In the genomic region with DNA sequence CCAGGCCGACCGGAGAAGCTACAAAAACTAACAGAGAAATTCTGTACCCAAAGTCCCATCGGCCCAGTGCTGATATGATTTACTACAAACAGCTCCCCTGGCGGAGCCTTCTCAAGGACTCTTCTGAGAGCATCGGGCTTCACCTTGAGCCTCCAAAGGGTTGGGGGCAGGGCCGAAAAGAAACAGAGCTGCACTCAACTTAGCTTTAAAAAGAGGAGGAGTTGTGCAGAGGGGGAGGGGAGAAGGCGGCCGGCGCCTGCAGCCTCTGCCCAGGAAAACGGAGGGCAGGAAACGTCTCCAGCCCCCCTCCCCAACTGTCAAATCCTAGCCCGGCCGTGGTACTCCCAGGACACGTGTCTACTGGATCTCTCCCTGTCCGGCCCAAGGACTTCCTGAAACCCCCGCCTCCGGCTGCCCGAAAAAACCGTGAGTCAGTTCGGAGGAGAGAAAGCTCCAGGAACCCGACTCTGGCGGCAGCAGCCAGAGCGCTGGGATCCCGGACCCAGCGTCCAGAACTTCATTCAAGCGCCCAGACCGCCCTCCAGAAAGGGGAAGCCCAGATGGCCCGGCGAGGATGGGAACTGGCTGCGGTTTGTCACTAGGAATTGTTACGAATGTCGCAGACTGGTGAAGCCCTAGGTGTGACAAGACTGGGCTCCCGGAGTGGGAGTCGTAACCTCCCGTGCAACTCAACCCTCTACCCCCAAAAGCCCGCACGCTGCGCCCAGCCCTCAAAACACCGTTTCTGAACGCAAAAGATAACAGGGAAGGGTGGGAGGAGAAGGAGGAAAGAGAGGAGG, we compare ENCODE assay signal across 8 cellular contexts. TPM values are rescaled to one million over a fixed set of nuclear protein-coding genes. Genes with fewer than 3 reads are reported as not detected.
DNase-seq lines count a peak whose midpoint lies in the region; ATAC-seq and TF ChIP-seq lines count a peak whose summit lies in the region.

No MANE protein-coding gene starts in this region.

- CTCF ChIA-PET in CD4-positive, alpha-beta T cell (lab: Charles Lee): no interaction called here

- H3K9me3 ChIP-seq in CD4-positive, alpha-beta T cell (ENCODE audit: control insufficient read depth, low read length): no peaks in the 10 kb centered on the region

- H3K27me3 Mint-ChIP-seq in CD4-positive, alpha-beta T cell: peaks cover 75% of the 10 kb centered on the region
- peaks cover 41% of the 10 kb centered on the region for H3K27me3 Mint-ChIP-seq in activated T-helper 2 cell treated with anti-CD3 and anti-CD28 coated beads, Interferon-gamma antibody, Interleukin-2, Interleukin-4, amounts not matched to agents 10 μg/mL and 5 μg/mL and 100 μg/mL, durations not matched to agents 14 hours and 24 hours and 36 hours (ENCODE audit: low read depth)
- H3K27me3 Mint-ChIP-seq in glutamatergic neuron (ENCODE audit: unreplicated experiment): no peaks in the 10 kb centered on the region

- H3K36me3 Mint-ChIP-seq in CD4-positive, alpha-beta T cell (ENCODE audit: low read depth): no peaks in the 10 kb centered on the region
- H3K36me3 Mint-ChIP-seq in activated T-helper 2 cell treated with anti-CD3 and anti-CD28 coated beads, Interferon-gamma antibody, Interleukin-2, Interleukin-4, amounts not matched to agents 10 μg/mL and 5 μg/mL and 100 μg/mL, durations not matched to agents 14 hours and 24 hours and 36 hours (ENCODE audit: low read depth): no peaks in the 10 kb centered on the region
- no peaks in the 10 kb centered on the region for H3K36me3 Mint-ChIP-seq in glutamatergic neuron (ENCODE audit: unreplicated experiment)

- no peak overlapping the region for H3K27ac ChIP-seq in CD4-positive, alpha-beta T cell (ENCODE audit: low read depth, low read length)

- H3K9me3 Mint-ChIP-seq in CD4-positive, alpha-beta T cell: no peaks in the 10 kb centered on the region
- H3K9me3 Mint-ChIP-seq in activated T-helper 2 cell treated with anti-CD3 and anti-CD28 coated beads, Interferon-gamma antibody, Interleukin-2, Interleukin-4, amounts not matched to agents 10 μg/mL and 5 μg/mL and 100 μg/mL, durations not matched to agents 14 hours and 24 hours and 36 hours: no peaks in the 10 kb centered on the region
- no peaks in the 10 kb centered on the region for H3K9me3 Mint-ChIP-seq in glutamatergic neuron (ENCODE audit: unreplicated experiment)

- H3K4me1 Mint-ChIP-seq in CD4-positive, alpha-beta T cell (ENCODE audit: low read depth): peaks cover 15% of the 10 kb centered on the region
- peaks cover 12% of the 10 kb centered on the region for H3K4me1 Mint-ChIP-seq in activated T-helper 2 cell treated with anti-CD3 and anti-CD28 coated beads, Interferon-gamma antibody, Interleukin-2, Interleukin-4, amounts not matched to agents 10 μg/mL and 5 μg/mL and 100 μg/mL, durations not matched to agents 14 hours and 24 hours and 36 hours (ENCODE audit: low read depth)
- no peaks in the 10 kb centered on the region for H3K4me1 Mint-ChIP-seq in glutamatergic neuron (ENCODE audit: low read depth, unreplicated experiment)

- intact Hi-C loops in CD4-positive, alpha-beta T cell (cut with DNase I, micrococcal nuclease): no loop called here
- intact Hi-C loops in activated T-helper 2 cell treated with anti-CD3 and anti-CD28 coated beads, Interferon-gamma antibody, Interleukin-2, Interleukin-4, amounts not matched to agents 10 μg/mL and 5 μg/mL and 100 μg/mL, durations not matched to agents 14 hours and 24 hours and 36 hours (cut with micrococcal nuclease): no loop called here

- no peak for ATAC-seq in CD4-positive, alpha-beta T cell (ENCODE audit: poor library complexity)
- peak; percentile 60 for ATAC-seq in GM19035 (IDR thresholded peaks at IDR 0.05; ENCODE audit: unreplicated experiment)
- no peak for ATAC-seq in HG02623 (IDR thresholded peaks at IDR 0.05; ENCODE audit: unreplicated experiment)

- POLR2A ChIA-PET in CD4-positive, alpha-beta T cell (lab: Charles Lee): no interaction called here

- no peak for DNase-seq in CD4-positive, alpha-beta T cell
- DNase-seq in NCI-H1048 (lab: John Stamatoyannopoulos, UW) (peak; percentile 11), glutamatergic neuron (peak; percentile 45), non-pigmented ciliary epithelial cell (ENCODE audit: low read depth) (peak; percentile 67), GM19238 (ENCODE audit: insufficient read length, low spot score) (no peak)
- DNase-seq in activated T-helper 2 cell treated with anti-CD3 and anti-CD28 coated beads, Interferon-gamma antibody, Interleukin-2, Interleukin-4, amounts not matched to agents 10 μg/mL and 5 μg/mL and 100 μg/mL, durations not matched to agents 14 hours and 24 hours and 36 hours (ENCODE audit: low spot score): no peak

- no peak overlapping the region for H3K27ac Mint-ChIP-seq in CD4-positive, alpha-beta T cell
- no peak overlapping the region for H3K27ac Mint-ChIP-seq in activated T-helper 2 cell treated with anti-CD3 and anti-CD28 coated beads, Interferon-gamma antibody, Interleukin-2, Interleukin-4, amounts not matched to agents 10 μg/mL and 5 μg/mL and 100 μg/mL, durations not matched to agents 14 hours and 24 hours and 36 hours
- no peak overlapping the region for H3K27ac Mint-ChIP-seq in glutamatergic neuron (ENCODE audit: unreplicated experiment)

- TF ChIP-seq CTCF in CD4-positive, alpha-beta T cell (IDR thresholded peaks at IDR 0.05): no peak
- no peak for TF ChIP-seq CTCF in glutamatergic neuron (IDR thresholded peaks at IDR 0.05; ENCODE audit: partially characterized antibody, unreplicated experiment)

- peak overlapping the region; percentile 50 for H3K4me3 Mint-ChIP-seq in CD4-positive, alpha-beta T cell
- peak overlapping the region; percentile 43 for H3K4me3 Mint-ChIP-seq in activated T-helper 2 cell treated with anti-CD3 and anti-CD28 coated beads, Interferon-gamma antibody, Interleukin-2, Interleukin-4, amounts not matched to agents 10 μg/mL and 5 μg/mL and 100 μg/mL, durations not matched to agents 14 hours and 24 hours and 36 hours (ENCODE audit: low read depth)
- peak overlapping the region; percentile 97 for H3K4me3 Mint-ChIP-seq in glutamatergic neuron (ENCODE audit: unreplicated experiment)

- peaks cover 52% of the 10 kb centered on the region for H3K27me3 ChIP-seq in CD4-positive, alpha-beta T cell (ENCODE audit: control insufficient read depth, insufficient read depth, low read length)

RNA-seq across cellular contexts. Expression of a gene that starts 1.0 kb away (rescaled TPM):
- total RNA-seq in CD4-positive, alpha-beta T cell: not detected
- not detected in 2 replicates for total RNA-seq in activated T-helper 2 cell treated with anti-CD3 and anti-CD28 coated beads, Interferon-gamma antibody, Interleukin-2, Interleukin-4, amounts not matched to agents 10 μg/mL and 5 μg/mL and 100 μg/mL, durations not matched to agents 14 hours and 24 hours and 36 hours
- total RNA-seq in glutamatergic neuron (ENCODE audit: unreplicated experiment): 0.10 TPM

Comparison
In these comparisons a context has a peak if more than half of its experiments do, and no peak if none do; other contexts are left out.
1. DNase-seq: peak in NCI-H1048 (single experiment), glutamatergic neuron (single experiment) and non-pigmented ciliary epithelial cell (single experiment); none in CD4-positive, alpha-beta T cell (0 of 10), activated T-helper 2 cell treated with anti-CD3 and anti-CD28 coated beads, Interferon-gamma antibody, Interleukin-2, Interleukin-4, amounts not matched to agents 10 μg/mL and 5 μg/mL and 100 μg/mL, durations not matched to agents 14 hours and 24 hours and 36 hours (single experiment) and GM19238 (single experiment).
2. H3K4me3 Mint-ChIP-seq: peak in every context shown above with its lines; median percentile 97 in glutamatergic neuron; 50 in CD4-positive, alpha-beta T cell; 43 in activated T-helper 2 cell treated with anti-CD3 and anti-CD28 coated beads, Interferon-gamma antibody, Interleukin-2, Interleukin-4, amounts not matched to agents 10 μg/mL and 5 μg/mL and 100 μg/mL, durations not matched to agents 14 hours and 24 hours and 36 hours.